28 cellular contexts compared by ENCODE assay signal in the genomic region with DNA sequence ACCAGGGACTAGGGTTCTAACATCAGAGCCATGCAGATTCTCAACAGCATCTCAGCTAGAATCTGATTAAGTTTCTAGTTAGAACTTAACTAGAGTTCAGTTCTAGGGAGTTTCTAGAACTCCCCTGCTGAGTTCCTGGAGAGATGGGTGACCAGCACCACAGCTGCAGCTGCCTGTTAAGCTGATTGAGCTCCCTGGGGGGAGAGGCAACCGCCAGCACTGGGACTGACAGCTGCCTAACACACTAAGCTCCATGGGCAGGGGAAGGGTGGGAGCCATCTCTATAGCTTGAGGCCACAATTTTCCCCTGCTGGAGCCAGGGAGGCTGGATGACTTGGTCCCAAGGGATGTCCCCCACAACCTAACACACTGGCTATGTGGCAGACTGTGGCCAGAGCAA.
DNase-seq lines count a peak whose midpoint lies in the region; ATAC-seq and TF ChIP-seq lines count a peak whose summit lies in the region.
"Had no signal": no experiment of that assay in that cellular context is flagged by ENCODE, and none has a peak within 500 bp of the region (broad histone marks: within the 10 kb centered on the region; RNA-seq: fewer than 3 reads in every experiment).

No MANE protein-coding gene starts in this region.

- H3K36me3 ChIP-seq in SJCRH30, result 0 out of 2 replicates have a peak, but pooled peaks cover 3% of the 10 kb centered on the region
- H3K36me3 ChIP-seq in mucosa of descending colon (ENCODE audit: low read depth), result no peaks in the 10 kb centered on the region

- peak; percentile 61 for ATAC-seq in GM18511 (IDR thresholded peaks at IDR 0.05; ENCODE audit: unreplicated experiment)
- peak; percentile 74 for ATAC-seq in GM19463 (IDR thresholded peaks at IDR 0.05; ENCODE audit: unreplicated experiment)
- peak; percentile 74 for ATAC-seq in HG02798 (IDR thresholded peaks at IDR 0.05; ENCODE audit: poor library complexity, unreplicated experiment)
- ATAC-seq in HG03025 (IDR thresholded peaks at IDR 0.05; ENCODE audit: low FRiP score, unreplicated experiment), result no peak
- no peak for ATAC-seq in mucosa of descending colon
- ATAC-seq in left colon, result no peak
- ATAC-seq: right cardiac atrium, Right ventricle myocardium inferior had no signal

- H3K4me1 ChIP-seq in SJCRH30 (no peaks in the 10 kb centered on the region), mucosa of descending colon (ENCODE audit: low read depth) (no peaks in the 10 kb centered on the region)
- H3K4me1 ChIP-seq: parathyroid adenoma, testis had no signal

- DNase-seq in SJCRH30 (peak; percentile 32 to 38), mucosa of descending colon (no peak), NCI-H2227 treated with DMSO at 0.1 percent for 48 hours (lab: John Stamatoyannopoulos, UW) (no peak), left colon (no peak)
- DNase-seq: ACHN; activated CD4-positive, alpha-beta T cell treated with anti-CD3 and anti-CD28 coated beads, Interleukin-2, amount 50 U/mL, for 4 hours; activated CD4-positive, CD25-positive, alpha-beta regulatory T cell; activated CD8-positive, alpha-beta memory T cell treated with anti-CD3 and anti-CD28 coated beads, Interleukin-2, amount 50 U/mL, for 48 hours; C1 segment of cervical spinal cord; caudate nucleus; GM23248; islet precursor cell; KBM-7; midbrain; MM.1S; NCI-H1436; nephron progenitor cell; right cardiac atrium; stimulated activated CD4-positive, alpha-beta T cell treated with anti-CD3 and anti-CD28 coated beads, Interleukin-4, amount 100 ng/mL, for 4 hours; stimulated activated naive CD4-positive, alpha-beta T cell treated with Interleukin-2 at 50 U/mL for 16 hours; T-helper 9 cell; testis had no signal

- intact Hi-C loops in mucosa of descending colon (cut with DNase I, micrococcal nuclease), result no loop called here
- intact Hi-C loops in left colon (cut with DNase I, micrococcal nuclease), result no loop called here

- no peak overlapping the region for H3K27ac ChIP-seq in SJCRH30
- H3K27ac ChIP-seq: GM23248, parathyroid adenoma, testis had no signal

- H3K4me3 ChIP-seq in SJCRH30, result no peak overlapping the region
- no peak overlapping the region for H3K4me3 ChIP-seq in mucosa of descending colon
- H3K4me3 ChIP-seq: GM23248, testis had no signal

- H3K27me3 ChIP-seq in SJCRH30, result no peaks in the 10 kb centered on the region
- H3K27me3 ChIP-seq: testis had no signal

- H3K9me3 ChIP-seq in SJCRH30 (replicated peaks), result peaks cover 2% of the 10 kb centered on the region; the same call in 1 of the 2 replicates
- peaks cover 3% of the 10 kb centered on the region for H3K9me3 ChIP-seq in mucosa of descending colon
- H3K9me3 ChIP-seq: testis had no signal

- TF ChIP-seq CTCF in mucosa of descending colon (IDR thresholded peaks at IDR 0.05), result no peak

Comparison
In these comparisons a context has a peak if more than half of its experiments do, and no peak if none do; other contexts are left out.
1. ATAC-seq: peak in GM18511 (single experiment), GM19463 (single experiment) and HG02798 (single experiment); none in HG03025 (single experiment), mucosa of descending colon (single experiment) and left colon (single experiment).
2. DNase-seq: peak in SJCRH30 (2 of 2); none in mucosa of descending colon (0 of 3), NCI-H2227 treated with DMSO at 0.1 percent for 48 hours (single experiment) and left colon (0 of 2).